16 cellular contexts compared by ENCODE assay signal in the genomic region with DNA sequence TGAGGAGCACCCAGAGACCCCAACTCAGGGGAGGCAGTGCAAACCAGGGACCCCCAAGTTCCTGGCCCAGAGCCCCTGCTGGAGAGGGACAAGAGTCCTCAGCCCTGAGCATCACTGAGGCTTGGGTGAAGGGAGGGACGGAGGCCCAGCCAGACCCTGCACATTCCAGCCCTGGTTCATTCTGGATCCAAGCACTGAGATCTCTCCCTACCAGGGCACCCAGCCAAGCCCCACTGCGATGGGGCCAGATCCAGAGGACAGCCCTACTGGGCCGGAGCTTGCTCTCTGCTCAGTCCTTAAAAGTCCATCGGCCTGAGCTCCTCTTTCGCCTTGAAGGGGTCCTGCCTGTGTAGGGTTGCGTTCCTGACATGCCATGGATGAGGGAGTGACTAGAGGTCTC. TPM values are rescaled to one million over a fixed set of nuclear protein-coding genes. Genes with fewer than 3 reads are reported as not detected.
DNase-seq lines count a peak whose midpoint lies in the region; ATAC-seq and TF ChIP-seq lines count a peak whose summit lies in the region.
"Had no signal": no experiment of that assay in that cellular context is flagged by ENCODE, and none has a peak within 500 bp of the region (broad histone marks: within the 10 kb centered on the region; RNA-seq: fewer than 3 reads in every experiment).

No MANE protein-coding gene starts in this region.

- peak overlapping the region in 30 of 59 donors; percentile 2 to 68 (median 43) for H3K27ac ChIP-seq in dorsolateral prefrontal cortex
- no peak overlapping the region for H3K27ac ChIP-seq in OCI-LY7 (ENCODE audit: low read depth, low read length, poor library complexity, severe bottlenecking)
- no peak overlapping the region for H3K27ac ChIP-seq in CD4-positive, alpha-beta memory T cell (ENCODE audit: low read depth, low read length)
- H3K27ac ChIP-seq: SJCRH30 had no signal

- no peak overlapping the region for H2AFZ ChIP-seq in OCI-LY7 (ENCODE audit: low read length)

- no peak overlapping the region for H3K27ac Mint-ChIP-seq in CD4-positive, alpha-beta memory T cell
- H3K27ac Mint-ChIP-seq: activated CD8-positive, alpha-beta memory T cell treated with anti-CD3 and anti-CD28 coated beads, Interleukin-2, amount 10 ng/mL, durations not matched to agents 7 days and 5 days had no signal

- H3K4me1 ChIP-seq in OCI-LY7 (ENCODE audit: insufficient read depth, low read length, poor library complexity, severe bottlenecking): no peaks in the 10 kb centered on the region
- H3K4me1 ChIP-seq in CD4-positive, alpha-beta memory T cell (ENCODE audit: insufficient read depth, low read length): no peaks in the 10 kb centered on the region
- H3K4me1 ChIP-seq: SJCRH30 had no signal

- no peaks in the 10 kb centered on the region for H3K9me2 ChIP-seq in OCI-LY7 (ENCODE audit: insufficient read depth, low read length)

- H4K20me1 ChIP-seq in OCI-LY7 (ENCODE audit: insufficient read depth, low read length): no peaks in the 10 kb centered on the region

- peak; percentile 15 for DNase-seq in D341Med (ENCODE audit: low spot score)
- DNase-seq in dorsolateral prefrontal cortex: peak in 1 of 10 donors; percentile 51
- peak; percentile 2 to 7 for DNase-seq in hippocampal formation (lab: John Stamatoyannopoulos, UW)
- peak; percentile 73 for DNase-seq in sciatic nerve (ENCODE audit: low spot score)
- no peak for DNase-seq in DMS153 treated with DMSO at 0.1 percent for 48 hours (lab: John Stamatoyannopoulos, UW; ENCODE audit: unreplicated experiment)
- no peak for DNase-seq in GM10266 (ENCODE audit: extremely low spot score)
- no peak for DNase-seq in OCI-LY7 (ENCODE audit: low spot score)
- DNase-seq in CD4-positive, alpha-beta memory T cell: no peak
- DNase-seq: activated CD4-positive, alpha-beta T cell treated with anti-CD3 and anti-CD28 coated beads for 1 hour; activated CD8-positive, alpha-beta memory T cell treated with anti-CD3 and anti-CD28 coated beads, Interleukin-2, amount 10 ng/mL, durations not matched to agents 7 days and 5 days; activated effector memory CD4-positive, alpha-beta T cell treated with Interleukin-2 at 50 U/mL for 16 hours; NCI-H187 treated with DMSO at 0.1 percent for 48 hours; NCI-H510A; SJCRH30; stimulated activated naive CD8-positive, alpha-beta T cell treated with anti-CD3 and anti-CD28 coated beads, Interleukin-15, Interleukin-2, amounts not matched to agents 100 U/mL and 50 U/mL, for 24 hours had no signal

- no peak overlapping the region for H3K4me2 ChIP-seq in OCI-LY7 (ENCODE audit: low read length)

- H3K27me3 ChIP-seq in dorsolateral prefrontal cortex: no peaks in the 10 kb centered on the region
- no peaks in the 10 kb centered on the region for H3K27me3 ChIP-seq in CD4-positive, alpha-beta memory T cell (ENCODE audit: insufficient read depth, low read length)
- H3K27me3 ChIP-seq: SJCRH30 had no signal

- no peak overlapping the region for H3K4me3 Mint-ChIP-seq in CD4-positive, alpha-beta memory T cell
- H3K4me3 Mint-ChIP-seq: activated CD8-positive, alpha-beta memory T cell treated with anti-CD3 and anti-CD28 coated beads, Interleukin-2, amount 10 ng/mL, durations not matched to agents 7 days and 5 days had no signal

- TF ChIP-seq CTCF in dorsolateral prefrontal cortex (IDR thresholded peaks at IDR 0.05 in 54 of 56, conservative IDR thresholded peaks at IDR 0.05 in 2 of 56; ENCODE audit: low read depth in 1 of 56, partially characterized antibody in 56 of 56): no peak
- no peak for TF ChIP-seq CTCF in GM10266 (IDR thresholded peaks at IDR 0.05; ENCODE audit: control insufficient read depth, insufficient read depth, low read depth, missing control alignments)
- no peak for TF ChIP-seq CTCF in OCI-LY7 (conservative IDR thresholded peaks at IDR 0.05; ENCODE audit: low read length)

- no TSS peak for BruUV-seq in OCI-LY7 (replicated peaks; lab: Mats Ljungman, UMichigan)

- no peaks in the 10 kb centered on the region for H3K4me1 Mint-ChIP-seq in CD4-positive, alpha-beta memory T cell
- H3K4me1 Mint-ChIP-seq: activated CD8-positive, alpha-beta memory T cell treated with anti-CD3 and anti-CD28 coated beads, Interleukin-2, amount 10 ng/mL, durations not matched to agents 7 days and 5 days had no signal

- H3K4me3 ChIP-seq in dorsolateral prefrontal cortex (no peak overlapping the region), OCI-LY7 (ENCODE audit: low read depth, low read length, poor library complexity, severe bottlenecking) (no peak overlapping the region)
- H3K4me3 ChIP-seq in CD4-positive, alpha-beta memory T cell (ENCODE audit: low read length in 2 of 2): no peak overlapping the region
- H3K4me3 ChIP-seq: SJCRH30 had no signal

- intact Hi-C loops in dorsolateral prefrontal cortex (cut with DNase I) (no loop called here), sciatic nerve (cut with DNase I) (no loop called here), OCI-LY7 (cut with micrococcal nuclease; ENCODE audit: unreplicated experiment) (no loop called here)
- intact Hi-C loops in CD4-positive, alpha-beta memory T cell (cut with micrococcal nuclease): no loop called here

- no peaks in the 10 kb centered on the region for H3K9me3 ChIP-seq in OCI-LY7 (ENCODE audit: low read length)
- H3K9me3 ChIP-seq in CD4-positive, alpha-beta memory T cell (ENCODE audit: control insufficient read depth in 1 of 2, low read length in 2 of 2): no peaks in the 10 kb centered on the region
- H3K9me3 ChIP-seq: SJCRH30 had no signal

- POLR2A ChIA-PET in OCI-LY7 (lab: Charles Lee): interaction anchor here (0.5 kb wide), 1 partner anchor 951 kb away, joined by 3 read pairs; no protein-coding TSS in a partner anchor
- POLR2A ChIA-PET in CD4-positive, alpha-beta memory T cell (lab: Charles Lee; ENCODE audit: partially characterized antibody): interaction anchor here (1.3 kb wide), 1 partner anchor 144 kb away, joined by 3 read pairs; no protein-coding TSS in a partner anchor

- peak; percentile 77 for ATAC-seq in sciatic nerve
- ATAC-seq: activated CD8-positive, alpha-beta memory T cell treated with anti-CD3 and anti-CD28 coated beads, Interleukin-2, amount 10 ng/mL, durations not matched to agents 7 days and 5 days; stimulated activated naive CD8-positive, alpha-beta T cell treated with anti-CD3 and anti-CD28 coated beads, Interleukin-15, Interleukin-2, amounts not matched to agents 100 U/mL and 50 U/mL, for 24 hours had no signal

- H3K9me3 Mint-ChIP-seq in CD4-positive, alpha-beta memory T cell: peaks cover 0 to 2% (median 0%) of the 10 kb centered on the region in 8 donors

- peaks cover 0 to 2% of the 10 kb centered on the region in 2 donors for H3K36me3 Mint-ChIP-seq in CD4-positive, alpha-beta memory T cell
- H3K36me3 Mint-ChIP-seq: activated CD8-positive, alpha-beta memory T cell treated with anti-CD3 and anti-CD28 coated beads, Interleukin-2, amount 10 ng/mL, durations not matched to agents 7 days and 5 days had no signal

- CTCF ChIA-PET in OCI-LY7 (lab: Charles Lee; ENCODE audit: unreplicated experiment): no interaction called here
- CTCF ChIA-PET in CD4-positive, alpha-beta memory T cell (lab: Charles Lee; ENCODE audit: partially characterized antibody): no interaction called here

- no peaks in the 10 kb centered on the region for H3K79me2 ChIP-seq in OCI-LY7 (ENCODE audit: insufficient read depth, low read depth, low read length)

- H3K36me3 ChIP-seq in OCI-LY7 (ENCODE audit: insufficient read depth, low read length): no peaks in the 10 kb centered on the region
- no peaks in the 10 kb centered on the region for H3K36me3 ChIP-seq in CD4-positive, alpha-beta memory T cell (ENCODE audit: insufficient read depth, low read length)

- H3K27me3 Mint-ChIP-seq in CD4-positive, alpha-beta memory T cell: no peaks in the 10 kb centered on the region
- H3K27me3 Mint-ChIP-seq: activated CD8-positive, alpha-beta memory T cell treated with anti-CD3 and anti-CD28 coated beads, Interleukin-2, amount 10 ng/mL, durations not matched to agents 7 days and 5 days; progenitor cell of endocrine pancreas had no signal

RNA-seq across cellular contexts. Expression of gene RABGEF1, which starts 40.5 kb away (rescaled TPM):
- total RNA-seq in dorsolateral prefrontal cortex (10 to 100 TPM; 30.2 to 59.5 (median 45.8) TPM), sciatic nerve (38.6 TPM), OCI-LY7 (2022) (25.5 and 27.2 TPM in 2 replicates)
- total RNA-seq in OCI-LY7 (2014; rRNA removed; shearing (Covaris generic)): 18.2 and 21.0 TPM in 2 replicates
- total RNA-seq in CD4-positive, alpha-beta memory T cell: 10 to 100 TPM; 23.0 to 28.6 TPM
- 10 to 100 TPM; 16.2 to 21.9 TPM for polyA plus RNA-seq in CD4-positive, alpha-beta memory T cell

Comparison
In these comparisons a context has a peak if more than half of its experiments do, and no peak if none do; other contexts are left out.
1. DNase-seq: peak in D341Med (single experiment), hippocampal formation (2 of 2) and sciatic nerve (single experiment); none in DMS153 treated with DMSO at 0.1 percent for 48 hours (single experiment), GM10266 (single experiment), OCI-LY7 (single experiment) and CD4-positive, alpha-beta memory T cell (0 of 5).
2. H3K27ac ChIP-seq: peak in dorsolateral prefrontal cortex (30 of 59); none in OCI-LY7 (single experiment) and CD4-positive, alpha-beta memory T cell (single experiment).